In the genomic region with DNA sequence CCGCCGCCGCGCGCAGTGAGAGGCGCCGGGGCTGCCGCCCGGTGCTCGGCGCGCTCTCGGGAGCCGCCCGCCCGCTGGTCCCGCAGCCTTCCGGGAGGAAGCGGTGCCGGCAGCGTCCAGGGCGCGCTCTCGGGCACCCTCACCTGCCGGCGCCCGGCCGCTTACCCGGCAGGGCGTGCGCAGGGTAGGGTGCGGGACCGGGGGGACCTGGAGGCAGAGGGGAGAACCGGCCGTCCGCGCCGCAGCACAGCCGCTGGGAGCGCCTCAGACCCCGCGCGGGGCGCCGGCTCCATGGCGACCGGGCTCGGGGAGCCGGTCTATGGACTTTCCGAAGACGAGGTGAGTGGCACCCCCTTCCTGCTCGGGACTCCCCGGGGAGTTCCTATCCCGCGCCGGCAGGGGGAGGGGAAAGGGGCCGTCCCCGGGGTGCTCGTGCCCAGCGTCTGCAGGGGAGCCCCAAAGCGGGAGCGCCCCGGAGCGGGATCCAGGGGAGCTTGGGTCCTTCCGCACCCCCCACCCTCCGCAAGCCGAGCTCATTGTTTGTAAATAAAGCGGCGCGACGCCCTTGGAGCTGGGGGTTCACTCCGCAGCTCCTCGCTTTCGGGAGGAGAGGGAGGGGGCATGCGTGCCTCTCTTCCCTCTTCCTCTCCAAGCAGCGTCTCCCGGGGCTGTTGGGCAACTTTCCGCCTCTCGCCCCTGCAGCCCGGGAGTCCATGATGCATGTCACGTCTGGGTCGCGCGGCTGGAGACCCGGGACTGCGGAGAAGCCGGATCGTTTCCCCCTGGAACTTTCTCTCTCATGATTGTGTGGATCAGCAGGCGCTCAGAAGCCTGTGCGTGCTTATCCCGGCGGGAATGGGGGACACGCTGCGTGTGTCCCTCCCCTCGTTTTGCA, we compare ENCODE assay signal across 1 cellular context.
TF ChIP-seq lines count a peak whose summit lies in the region.

No MANE protein-coding gene starts in this region.

TF ChIP-seq in HepG2, 621 proteins besides CTCF, POLR2A, EP300 and RAD21 (continued from another document and continues in another):
- TF ChIP-seq, protein P1, sequence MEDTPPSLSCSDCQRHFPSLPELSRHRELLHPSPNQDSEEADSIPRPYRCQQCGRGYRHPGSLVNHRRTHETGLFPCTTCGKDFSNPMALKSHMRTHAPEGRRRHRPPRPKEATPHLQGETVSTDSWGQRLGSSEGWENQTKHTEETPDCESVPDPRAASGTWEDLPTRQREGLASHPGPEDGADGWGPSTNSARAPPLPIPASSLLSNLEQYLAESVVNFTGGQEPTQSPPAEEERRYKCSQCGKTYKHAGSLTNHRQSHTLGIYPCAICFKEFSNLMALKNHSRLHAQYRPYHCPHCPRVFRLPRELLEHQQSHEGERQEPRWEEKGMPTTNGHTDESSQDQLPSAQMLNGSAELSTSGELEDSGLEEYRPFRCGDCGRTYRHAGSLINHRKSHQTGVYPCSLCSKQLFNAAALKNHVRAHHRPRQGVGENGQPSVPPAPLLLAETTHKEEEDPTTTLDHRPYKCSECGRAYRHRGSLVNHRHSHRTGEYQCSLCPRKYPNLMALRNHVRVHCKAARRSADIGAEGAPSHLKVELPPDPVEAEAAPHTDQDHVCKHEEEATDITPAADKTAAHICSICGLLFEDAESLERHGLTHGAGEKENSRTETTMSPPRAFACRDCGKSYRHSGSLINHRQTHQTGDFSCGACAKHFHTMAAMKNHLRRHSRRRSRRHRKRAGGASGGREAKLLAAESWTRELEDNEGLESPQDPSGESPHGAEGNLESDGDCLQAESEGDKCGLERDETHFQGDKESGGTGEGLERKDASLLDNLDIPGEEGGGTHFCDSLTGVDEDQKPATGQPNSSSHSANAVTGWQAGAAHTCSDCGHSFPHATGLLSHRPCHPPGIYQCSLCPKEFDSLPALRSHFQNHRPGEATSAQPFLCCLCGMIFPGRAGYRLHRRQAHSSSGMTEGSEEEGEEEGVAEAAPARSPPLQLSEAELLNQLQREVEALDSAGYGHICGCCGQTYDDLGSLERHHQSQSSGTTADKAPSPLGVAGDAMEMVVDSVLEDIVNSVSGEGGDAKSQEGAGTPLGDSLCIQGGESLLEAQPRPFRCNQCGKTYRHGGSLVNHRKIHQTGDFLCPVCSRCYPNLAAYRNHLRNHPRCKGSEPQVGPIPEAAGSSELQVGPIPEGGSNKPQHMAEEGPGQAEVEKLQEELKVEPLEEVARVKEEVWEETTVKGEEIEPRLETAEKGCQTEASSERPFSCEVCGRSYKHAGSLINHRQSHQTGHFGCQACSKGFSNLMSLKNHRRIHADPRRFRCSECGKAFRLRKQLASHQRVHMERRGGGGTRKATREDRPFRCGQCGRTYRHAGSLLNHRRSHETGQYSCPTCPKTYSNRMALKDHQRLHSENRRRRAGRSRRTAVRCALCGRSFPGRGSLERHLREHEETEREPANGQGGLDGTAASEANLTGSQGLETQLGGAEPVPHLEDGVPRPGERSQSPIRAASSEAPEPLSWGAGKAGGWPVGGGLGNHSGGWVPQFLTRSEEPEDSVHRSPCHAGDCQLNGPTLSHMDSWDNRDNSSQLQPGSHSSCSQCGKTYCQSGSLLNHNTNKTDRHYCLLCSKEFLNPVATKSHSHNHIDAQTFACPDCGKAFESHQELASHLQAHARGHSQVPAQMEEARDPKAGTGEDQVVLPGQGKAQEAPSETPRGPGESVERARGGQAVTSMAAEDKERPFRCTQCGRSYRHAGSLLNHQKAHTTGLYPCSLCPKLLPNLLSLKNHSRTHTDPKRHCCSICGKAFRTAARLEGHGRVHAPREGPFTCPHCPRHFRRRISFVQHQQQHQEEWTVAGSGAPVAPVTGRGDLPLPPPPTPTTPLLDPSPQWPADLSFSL (CRISPR knock-in tag; IDR thresholded peaks at IDR 0.05): no peak
- peak; percentile 78; the same call in 1 of the 2 replicates for TF ChIP-seq ZBTB3 (CRISPR knock-in tag; IDR thresholded peaks at IDR 0.05; ENCODE audit: borderline replicate concordance, low read depth)
- peak; percentile 16 for TF ChIP-seq ZFX (CRISPR knock-in tag; IDR thresholded peaks at IDR 0.05; ENCODE audit: low read depth)
- TF ChIP-seq, protein P2, sequence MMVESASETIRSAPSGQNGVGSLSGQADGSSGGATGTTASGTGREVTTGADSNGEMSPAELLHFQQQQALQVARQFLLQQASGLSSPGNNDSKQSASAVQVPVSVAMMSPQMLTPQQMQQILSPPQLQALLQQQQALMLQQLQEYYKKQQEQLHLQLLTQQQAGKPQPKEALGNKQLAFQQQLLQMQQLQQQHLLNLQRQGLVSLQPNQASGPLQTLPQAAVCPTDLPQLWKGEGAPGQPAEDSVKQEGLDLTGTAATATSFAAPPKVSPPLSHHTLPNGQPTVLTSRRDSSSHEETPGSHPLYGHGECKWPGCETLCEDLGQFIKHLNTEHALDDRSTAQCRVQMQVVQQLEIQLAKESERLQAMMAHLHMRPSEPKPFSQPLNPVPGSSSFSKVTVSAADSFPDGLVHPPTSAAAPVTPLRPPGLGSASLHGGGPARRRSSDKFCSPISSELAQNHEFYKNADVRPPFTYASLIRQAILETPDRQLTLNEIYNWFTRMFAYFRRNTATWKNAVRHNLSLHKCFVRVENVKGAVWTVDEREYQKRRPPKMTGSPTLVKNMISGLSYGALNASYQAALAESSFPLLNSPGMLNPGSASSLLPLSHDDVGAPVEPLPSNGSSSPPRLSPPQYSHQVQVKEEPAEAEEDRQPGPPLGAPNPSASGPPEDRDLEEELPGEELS (CRISPR knock-in tag; IDR thresholded peaks at IDR 0.05): no peak
- TF ChIP-seq TAF1 (CRISPR knock-in tag; IDR thresholded peaks at IDR 0.05): peak; percentile 58
- peak; percentile 54; the same call in 1 of the 2 replicates for TF ChIP-seq GABPB1 (CRISPR knock-in tag; IDR thresholded peaks at IDR 0.05)
- TF ChIP-seq SP5 (CRISPR knock-in tag; IDR thresholded peaks at IDR 0.05; ENCODE audit: borderline replicate concordance, low read depth): no peak
- TF ChIP-seq EEA1 (CRISPR knock-in tag; IDR thresholded peaks at IDR 0.05; ENCODE audit: borderline replicate concordance): 0 out of 2 replicates have a peak, but pooled peaks have one; percentile 49
- TF ChIP-seq ZNF296 (CRISPR knock-in tag; conservative IDR thresholded peaks at IDR 0.05): peak; percentile 54; the same call in 1 of the 2 replicates
- peak; percentile 64; the same call in 1 of the 2 replicates for TF ChIP-seq POLR2G (IDR thresholded peaks at IDR 0.05; ENCODE audit: low read depth, low read length)
- no peak for TF ChIP-seq TSC22D2 (CRISPR knock-in tag; IDR thresholded peaks at IDR 0.05; ENCODE audit: borderline replicate concordance)
- peak; percentile 74; the same call in 1 of the 2 replicates for TF ChIP-seq CEBPB (IDR thresholded peaks at IDR 0.05; ENCODE audit: borderline replicate concordance, low read depth, low read length)
- TF ChIP-seq PITX1 (CRISPR knock-in tag; IDR thresholded peaks at IDR 0.05): no peak
- no peak for TF ChIP-seq HMGA1 (CRISPR knock-in tag; conservative IDR thresholded peaks at IDR 0.05)
- TF ChIP-seq HOXA9 (CRISPR knock-in tag; IDR thresholded peaks at IDR 0.05; ENCODE audit: borderline replicate concordance): peak; percentile 74; the same call in 1 of the 2 replicates
- no peak for TF ChIP-seq ZKSCAN5 (CRISPR knock-in tag; IDR thresholded peaks at IDR 0.05)
- TF ChIP-seq JDP2 (CRISPR knock-in tag; IDR thresholded peaks at IDR 0.05; ENCODE audit: borderline replicate concordance): no peak; the same call in 1 of the 2 replicates
- TF ChIP-seq ADNP (CRISPR knock-in tag; IDR thresholded peaks at IDR 0.05): no peak
- TF ChIP-seq, protein P3, sequence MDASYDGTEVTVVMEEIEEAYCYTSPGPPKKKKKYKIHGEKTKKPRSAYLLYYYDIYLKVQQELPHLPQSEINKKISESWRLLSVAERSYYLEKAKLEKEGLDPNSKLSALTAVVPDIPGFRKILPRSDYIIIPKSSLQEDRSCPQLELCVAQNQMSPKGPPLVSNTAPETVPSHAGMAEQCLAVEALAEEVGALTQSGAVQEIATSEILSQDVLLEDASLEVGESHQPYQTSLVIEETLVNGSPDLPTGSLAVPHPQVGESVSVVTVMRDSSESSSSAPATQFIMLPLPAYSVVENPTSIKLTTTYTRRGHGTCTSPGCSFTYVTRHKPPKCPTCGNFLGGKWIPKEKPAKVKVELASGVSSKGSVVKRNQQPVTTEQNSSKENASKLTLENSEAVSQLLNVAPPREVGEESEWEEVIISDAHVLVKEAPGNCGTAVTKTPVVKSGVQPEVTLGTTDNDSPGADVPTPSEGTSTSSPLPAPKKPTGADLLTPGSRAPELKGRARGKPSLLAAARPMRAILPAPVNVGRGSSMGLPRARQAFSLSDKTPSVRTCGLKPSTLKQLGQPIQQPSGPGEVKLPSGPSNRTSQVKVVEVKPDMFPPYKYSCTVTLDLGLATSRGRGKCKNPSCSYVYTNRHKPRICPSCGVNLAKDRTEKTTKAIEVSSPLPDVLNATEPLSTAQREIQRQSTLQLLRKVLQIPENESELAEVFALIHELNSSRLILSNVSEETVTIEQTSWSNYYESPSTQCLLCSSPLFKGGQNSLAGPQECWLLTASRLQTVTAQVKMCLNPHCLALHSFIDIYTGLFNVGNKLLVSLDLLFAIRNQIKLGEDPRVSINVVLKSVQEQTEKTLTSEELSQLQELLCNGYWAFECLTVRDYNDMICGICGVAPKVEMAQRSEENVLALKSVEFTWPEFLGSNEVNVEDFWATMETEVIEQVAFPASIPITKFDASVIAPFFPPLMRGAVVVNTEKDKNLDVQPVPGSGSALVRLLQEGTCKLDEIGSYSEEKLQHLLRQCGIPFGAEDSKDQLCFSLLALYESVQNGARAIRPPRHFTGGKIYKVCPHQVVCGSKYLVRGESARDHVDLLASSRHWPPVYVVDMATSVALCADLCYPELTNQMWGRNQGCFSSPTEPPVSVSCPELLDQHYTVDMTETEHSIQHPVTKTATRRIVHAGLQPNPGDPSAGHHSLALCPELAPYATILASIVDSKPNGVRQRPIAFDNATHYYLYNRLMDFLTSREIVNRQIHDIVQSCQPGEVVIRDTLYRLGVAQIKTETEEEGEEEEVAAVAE (CRISPR knock-in tag; IDR thresholded peaks at IDR 0.05; ENCODE audit: borderline replicate concordance): no peak
- TF ChIP-seq U2AF1 (optimal IDR thresholded peaks at IDR 0.05; ENCODE audit: low read depth, low read length): peak; percentile 80
- no peak for TF ChIP-seq NFKBIZ (CRISPR knock-in tag; IDR thresholded peaks at IDR 0.05)
- 0 out of 2 replicates have a peak, but pooled peaks have one; percentile 28 for TF ChIP-seq HOXA5 (CRISPR knock-in tag; IDR thresholded peaks at IDR 0.05)
- TF ChIP-seq RBM22 (optimal IDR thresholded peaks at IDR 0.05; ENCODE audit: low read length): no peak
- TF ChIP-seq ZNF891 (CRISPR knock-in tag; IDR thresholded peaks at IDR 0.05): peak; percentile 29; the same call in 1 of the 2 replicates
- TF ChIP-seq GATAD2A (CRISPR knock-in tag; IDR thresholded peaks at IDR 0.05): no peak
- TF ChIP-seq, protein P4, sequence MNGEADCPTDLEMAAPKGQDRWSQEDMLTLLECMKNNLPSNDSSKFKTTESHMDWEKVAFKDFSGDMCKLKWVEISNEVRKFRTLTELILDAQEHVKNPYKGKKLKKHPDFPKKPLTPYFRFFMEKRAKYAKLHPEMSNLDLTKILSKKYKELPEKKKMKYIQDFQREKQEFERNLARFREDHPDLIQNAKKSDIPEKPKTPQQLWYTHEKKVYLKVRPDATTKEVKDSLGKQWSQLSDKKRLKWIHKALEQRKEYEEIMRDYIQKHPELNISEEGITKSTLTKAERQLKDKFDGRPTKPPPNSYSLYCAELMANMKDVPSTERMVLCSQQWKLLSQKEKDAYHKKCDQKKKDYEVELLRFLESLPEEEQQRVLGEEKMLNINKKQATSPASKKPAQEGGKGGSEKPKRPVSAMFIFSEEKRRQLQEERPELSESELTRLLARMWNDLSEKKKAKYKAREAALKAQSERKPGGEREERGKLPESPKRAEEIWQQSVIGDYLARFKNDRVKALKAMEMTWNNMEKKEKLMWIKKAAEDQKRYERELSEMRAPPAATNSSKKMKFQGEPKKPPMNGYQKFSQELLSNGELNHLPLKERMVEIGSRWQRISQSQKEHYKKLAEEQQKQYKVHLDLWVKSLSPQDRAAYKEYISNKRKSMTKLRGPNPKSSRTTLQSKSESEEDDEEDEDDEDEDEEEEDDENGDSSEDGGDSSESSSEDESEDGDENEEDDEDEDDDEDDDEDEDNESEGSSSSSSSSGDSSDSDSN (CRISPR knock-in tag; IDR thresholded peaks at IDR 0.05): peak; percentile 55
- TF ChIP-seq, protein P5, sequence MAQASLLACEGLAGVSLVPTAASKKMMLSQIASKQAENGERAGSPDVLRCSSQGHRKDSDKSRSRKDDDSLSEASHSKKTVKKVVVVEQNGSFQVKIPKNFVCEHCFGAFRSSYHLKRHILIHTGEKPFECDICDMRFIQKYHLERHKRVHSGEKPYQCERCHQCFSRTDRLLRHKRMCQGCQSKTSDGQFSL (CRISPR knock-in tag; IDR thresholded peaks at IDR 0.05): peak; percentile 29; the same call in 1 of the 2 replicates
- TF ChIP-seq ZNF160 (CRISPR knock-in tag; IDR thresholded peaks at IDR 0.05): 0 out of 2 replicates have a peak, but pooled peaks have one; percentile 19
- TF ChIP-seq, protein P6, sequence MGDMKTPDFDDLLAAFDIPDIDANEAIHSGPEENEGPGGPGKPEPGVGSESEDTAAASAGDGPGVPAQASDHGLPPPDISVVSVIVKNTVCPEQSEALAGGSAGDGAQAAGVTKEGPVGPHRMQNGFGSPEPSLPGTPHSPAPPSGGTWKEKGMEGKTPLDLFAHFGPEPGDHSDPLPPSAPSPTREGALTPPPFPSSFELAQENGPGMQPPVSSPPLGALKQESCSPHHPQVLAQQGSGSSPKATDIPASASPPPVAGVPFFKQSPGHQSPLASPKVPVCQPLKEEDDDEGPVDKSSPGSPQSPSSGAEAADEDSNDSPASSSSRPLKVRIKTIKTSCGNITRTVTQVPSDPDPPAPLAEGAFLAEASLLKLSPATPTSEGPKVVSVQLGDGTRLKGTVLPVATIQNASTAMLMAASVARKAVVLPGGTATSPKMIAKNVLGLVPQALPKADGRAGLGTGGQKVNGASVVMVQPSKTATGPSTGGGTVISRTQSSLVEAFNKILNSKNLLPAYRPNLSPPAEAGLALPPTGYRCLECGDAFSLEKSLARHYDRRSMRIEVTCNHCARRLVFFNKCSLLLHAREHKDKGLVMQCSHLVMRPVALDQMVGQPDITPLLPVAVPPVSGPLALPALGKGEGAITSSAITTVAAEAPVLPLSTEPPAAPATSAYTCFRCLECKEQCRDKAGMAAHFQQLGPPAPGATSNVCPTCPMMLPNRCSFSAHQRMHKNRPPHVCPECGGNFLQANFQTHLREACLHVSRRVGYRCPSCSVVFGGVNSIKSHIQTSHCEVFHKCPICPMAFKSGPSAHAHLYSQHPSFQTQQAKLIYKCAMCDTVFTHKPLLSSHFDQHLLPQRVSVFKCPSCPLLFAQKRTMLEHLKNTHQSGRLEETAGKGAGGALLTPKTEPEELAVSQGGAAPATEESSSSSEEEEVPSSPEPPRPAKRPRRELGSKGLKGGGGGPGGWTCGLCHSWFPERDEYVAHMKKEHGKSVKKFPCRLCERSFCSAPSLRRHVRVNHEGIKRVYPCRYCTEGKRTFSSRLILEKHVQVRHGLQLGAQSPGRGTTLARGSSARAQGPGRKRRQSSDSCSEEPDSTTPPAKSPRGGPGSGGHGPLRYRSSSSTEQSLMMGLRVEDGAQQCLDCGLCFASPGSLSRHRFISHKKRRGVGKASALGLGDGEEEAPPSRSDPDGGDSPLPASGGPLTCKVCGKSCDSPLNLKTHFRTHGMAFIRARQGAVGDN (CRISPR knock-in tag; IDR thresholded peaks at IDR 0.05): peak; percentile 73
- TF ChIP-seq RBFOX2 (IDR thresholded peaks at IDR 0.05; ENCODE audit: low read depth, low read length): peak; percentile 95
- 0 out of 2 replicates have a peak, but pooled peaks have one; percentile 39 for TF ChIP-seq ZNF235 (CRISPR knock-in tag; IDR thresholded peaks at IDR 0.05; ENCODE audit: borderline replicate concordance)
- no peak for TF ChIP-seq BRD4 (CRISPR knock-in tag; IDR thresholded peaks at IDR 0.05)
- no peak for TF ChIP-seq AHR (CRISPR knock-in tag; IDR thresholded peaks at IDR 0.05)
